11 cellular contexts compared by ENCODE assay signal in genomic region chr19:2446390-2446789, GRCh38. TPM values are rescaled to one million over a fixed set of nuclear protein-coding genes. Genes with fewer than 3 reads are reported as not detected.
DNase-seq lines count a peak whose midpoint lies in the region; ATAC-seq and TF ChIP-seq lines count a peak whose summit lies in the region.
"Had no signal": no experiment of that assay in that cellular context is flagged by ENCODE, and none has a peak within 500 bp of the region (broad histone marks: within the 10 kb centered on the region; RNA-seq: fewer than 3 reads in every experiment).

No MANE protein-coding gene starts in this region.

- no peak overlapping the region for H3K4me3 ChIP-seq in CD8-positive, alpha-beta memory T cell (ENCODE audit: low read length)
- peak overlapping the region; percentile 13; the same call in 1 of the 2 replicates for H3K4me3 ChIP-seq in Jurkat, Clone E6-1 (ENCODE audit: low read length)
- H3K4me3 ChIP-seq: upper lobe of right lung had no signal

- CTCF ChIA-PET in CD8-positive, alpha-beta memory T cell (lab: Charles Lee): no interaction called here

- H3K4me3 Mint-ChIP-seq in CD8-positive, alpha-beta memory T cell: peak overlapping the region in 6 of 7 donors; percentile 45 to 82 (median 66)
- peak overlapping the region; percentile 47 for H3K4me3 Mint-ChIP-seq in T-helper 17 cell
- H3K4me3 Mint-ChIP-seq in mesothelial cell of epicardium: no peak overlapping the region

- peak in 1 of 5 donors; percentile 45 for DNase-seq in CD8-positive, alpha-beta memory T cell
- DNase-seq in Jurkat, Clone E6-1 (ENCODE audit: low read depth, low spot score): peak; percentile 94
- DNase-seq in T-helper 17 cell (no peak), mesothelial cell of epicardium (ENCODE audit: low spot score in 2 of 2, unreplicated experiment in 2 of 2) (no peak), HK-2 (ENCODE audit: unreplicated experiment) (no peak)
- DNase-seq: foreskin fibroblast; stimulated activated CD4-positive, alpha-beta T cell treated with anti-CD3 and anti-CD28 coated beads, Interleukin-2, amount 100 ng/mL, for 24 hours; upper lobe of right lung had no signal

- H3K27ac Mint-ChIP-seq in CD8-positive, alpha-beta memory T cell: peak overlapping the region; percentile 23 to 84 (median 51)
- no peak overlapping the region for H3K27ac Mint-ChIP-seq in T-helper 17 cell
- peak overlapping the region; percentile 67 for H3K27ac Mint-ChIP-seq in mesothelial cell of epicardium

- H3K4me1 Mint-ChIP-seq in CD8-positive, alpha-beta memory T cell: peaks cover 7 to 24% (median 10%) of the 10 kb centered on the region in 3 donors
- peaks cover 10% of the 10 kb centered on the region for H3K4me1 Mint-ChIP-seq in T-helper 17 cell
- H3K4me1 Mint-ChIP-seq in mesothelial cell of epicardium: peaks cover 4% of the 10 kb centered on the region

- H3K27ac ChIP-seq in CD8-positive, alpha-beta memory T cell (ENCODE audit: low read depth, low read length): no peak overlapping the region
- H3K27ac ChIP-seq: upper lobe of right lung had no signal

- peaks cover 0 to 31% (median 3%) of the 10 kb centered on the region in 3 donors for H3K36me3 Mint-ChIP-seq in CD8-positive, alpha-beta memory T cell
- H3K36me3 Mint-ChIP-seq in T-helper 17 cell (ENCODE audit: low read depth) (no peaks in the 10 kb centered on the region), mesothelial cell of epicardium (peaks cover 8% of the 10 kb centered on the region)

- no peaks in the 10 kb centered on the region for H3K9me3 Mint-ChIP-seq in CD8-positive, alpha-beta memory T cell
- H3K9me3 Mint-ChIP-seq in mesothelial cell of epicardium: no peaks in the 10 kb centered on the region

- no peak for TF ChIP-seq CTCF in mesothelial cell of epicardium (IDR thresholded peaks at IDR 0.05; ENCODE audit: unreplicated experiment)

- no peaks in the 10 kb centered on the region for H3K36me3 ChIP-seq in CD8-positive, alpha-beta memory T cell (ENCODE audit: insufficient read depth, low read length)
- H3K36me3 ChIP-seq: upper lobe of right lung had no signal

- no peaks in the 10 kb centered on the region for H3K9me3 ChIP-seq in CD8-positive, alpha-beta memory T cell (ENCODE audit: low read length)
- H3K9me3 ChIP-seq in T-helper 17 cell (ENCODE audit: control insufficient read depth, low read length, poor library complexity, severe bottlenecking): no peaks in the 10 kb centered on the region
- H3K9me3 ChIP-seq: upper lobe of right lung had no signal

- H3K27me3 ChIP-seq in CD8-positive, alpha-beta memory T cell (ENCODE audit: insufficient read depth, low read length, poor library complexity, severe bottlenecking): no peaks in the 10 kb centered on the region
- H3K27me3 ChIP-seq: upper lobe of right lung had no signal

- POLR2A ChIA-PET in CD8-positive, alpha-beta memory T cell (lab: Charles Lee): no interaction called here

- no peaks in the 10 kb centered on the region for H3K4me1 ChIP-seq in CD8-positive, alpha-beta memory T cell (ENCODE audit: insufficient read depth, low read length)
- H3K4me1 ChIP-seq: upper lobe of right lung had no signal

- ATAC-seq in T-helper 17 cell (peak; percentile 41), GM18861 (IDR thresholded peaks at IDR 0.05; ENCODE audit: unreplicated experiment) (no peak), HG03571 (IDR thresholded peaks at IDR 0.05; ENCODE audit: unreplicated experiment) (no peak), HG02938 (IDR thresholded peaks at IDR 0.05; ENCODE audit: unreplicated experiment) (no peak)
- ATAC-seq: upper lobe of right lung had no signal

- H3K27me3 Mint-ChIP-seq in CD8-positive, alpha-beta memory T cell: no peaks in the 10 kb centered on the region
- no peaks in the 10 kb centered on the region for H3K27me3 Mint-ChIP-seq in T-helper 17 cell
- H3K27me3 Mint-ChIP-seq in mesothelial cell of epicardium (ENCODE audit: low read depth): no peaks in the 10 kb centered on the region

RNA-seq across cellular contexts. Expression of gene LMNB2, which starts 10.4 kb away (rescaled TPM):
- 100 to 1,000 TPM; 110 to 116 TPM for total RNA-seq in CD8-positive, alpha-beta memory T cell
- 13.1 TPM for polyA plus RNA-seq in CD8-positive, alpha-beta memory T cell
- polyA plus RNA-seq in Jurkat, Clone E6-1 (2012; ENCODE audit: insufficient read depth, insufficient read length): 58.6 TPM
- total RNA-seq in T-helper 17 cell (10 to 100 TPM; 13.1 to 16.0 TPM), mesothelial cell of epicardium (86.0 to 95.8 TPM (median 89.0 TPM) in 3 replicates)

RNA-seq across cellular contexts. Expression of gene TIMM13, which starts 19.0 kb away (rescaled TPM):
- total RNA-seq in CD8-positive, alpha-beta memory T cell: 100 to 1,000 TPM; 154 to 169 TPM
- polyA plus RNA-seq in CD8-positive, alpha-beta memory T cell: 71.0 TPM
- polyA plus RNA-seq in Jurkat, Clone E6-1 (2012; ENCODE audit: insufficient read depth, insufficient read length): 140 TPM
- total RNA-seq in T-helper 17 cell (10 to 100 TPM; 22.3 to 27.8 TPM), mesothelial cell of epicardium (101 to 110 TPM (median 102 TPM) in 3 replicates)

RNA-seq across cellular contexts. Expression of gene GADD45B, which starts 29.5 kb away (rescaled TPM):
- total RNA-seq in CD8-positive, alpha-beta memory T cell: 10 to 100 TPM; 51.1 to 53.7 TPM
- 90.7 TPM for polyA plus RNA-seq in CD8-positive, alpha-beta memory T cell
- polyA plus RNA-seq in Jurkat, Clone E6-1 (2012; ENCODE audit: insufficient read depth, insufficient read length): 4.1 TPM
- total RNA-seq in T-helper 17 cell (100 to 1,000 TPM; 120 to 135 TPM), mesothelial cell of epicardium (80.0 to 84.4 TPM (median 84.1 TPM) in 3 replicates)
